Comparison of ENCODE assay signal across 8 cellular contexts in the genomic region with DNA sequence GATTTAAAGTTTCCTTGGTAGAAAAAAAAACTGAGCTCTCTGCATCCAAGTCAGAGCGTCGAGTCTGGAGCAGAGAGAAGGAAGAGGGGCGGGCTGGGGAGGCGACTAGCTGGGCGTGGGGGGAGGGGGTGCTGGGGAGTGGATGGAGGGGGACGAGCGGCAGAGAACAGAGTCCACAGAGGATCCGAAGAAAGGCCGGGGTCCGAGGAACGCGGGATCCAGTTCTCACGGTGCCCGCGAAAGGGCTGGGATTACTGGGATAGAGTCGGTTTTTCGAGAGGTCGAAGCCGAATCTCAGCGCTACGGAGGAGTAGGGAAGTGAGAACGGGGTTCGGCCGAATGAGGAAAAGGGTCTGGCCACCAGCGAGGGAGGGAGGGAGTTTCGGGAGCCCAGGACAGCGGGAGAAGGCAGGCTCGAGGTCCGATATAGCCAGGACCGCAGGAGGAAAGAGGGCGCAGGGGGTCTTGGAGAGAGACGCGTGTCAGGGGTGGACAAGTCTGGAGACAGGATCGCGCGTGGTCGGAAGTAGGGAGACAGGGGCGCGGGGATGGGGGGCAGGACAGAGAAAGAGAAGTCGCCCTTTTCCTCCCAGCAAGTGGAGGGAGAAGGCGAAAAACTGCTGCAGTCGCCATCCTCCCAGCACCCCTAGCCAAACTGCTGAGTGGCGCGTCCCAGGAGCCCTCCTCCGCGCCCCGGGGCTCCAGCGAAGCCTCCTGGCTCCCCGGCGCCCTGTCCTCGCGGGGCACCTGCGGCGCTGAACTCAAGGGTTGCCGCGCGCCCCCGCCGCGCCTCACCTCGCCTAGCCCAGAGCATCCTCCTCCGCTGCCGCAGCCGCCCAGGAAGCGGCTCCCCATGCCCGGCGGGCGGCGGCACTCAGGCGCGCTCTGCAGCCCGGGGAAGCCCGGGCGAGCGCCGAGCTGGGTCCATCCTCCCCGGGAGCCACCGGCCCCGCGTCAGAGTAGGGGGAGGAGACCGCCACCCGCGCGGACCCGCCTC. TPM values are rescaled to one million over a fixed set of nuclear protein-coding genes. Genes with fewer than 3 reads are reported as not detected.
DNase-seq lines count a peak whose midpoint lies in the region; ATAC-seq and TF ChIP-seq lines count a peak whose summit lies in the region.

A gene (minus strand): TSS at position 926 of the 997 bp plus-strand sequence. CDS start 133,030 bp downstream, outside the sequence.

- H3K36me3 Mint-ChIP-seq in CD8-positive, alpha-beta memory T cell = no peaks in the 10 kb centered on the region
- no peaks in the 10 kb centered on the region for H3K36me3 Mint-ChIP-seq in endothelial cell (ENCODE audit: low read depth, unreplicated experiment)
- H3K36me3 Mint-ChIP-seq in naive thymus-derived CD4-positive, alpha-beta T cell = no peaks in the 10 kb centered on the region

- peaks cover 0 to 2% (median 0%) of the 10 kb centered on the region in 5 donors for H3K9me3 Mint-ChIP-seq in CD8-positive, alpha-beta memory T cell
- no peaks in the 10 kb centered on the region for H3K9me3 Mint-ChIP-seq in endothelial cell (ENCODE audit: unreplicated experiment)
- peaks cover 0 to 23% (median 3%) of the 10 kb centered on the region in 11 donors for H3K9me3 Mint-ChIP-seq in naive thymus-derived CD4-positive, alpha-beta T cell

- H3K27me3 Mint-ChIP-seq in CD8-positive, alpha-beta memory T cell = peaks cover 45 to 62% of the 10 kb centered on the region in 2 donors
- no peaks in the 10 kb centered on the region for H3K27me3 Mint-ChIP-seq in endothelial cell (ENCODE audit: unreplicated experiment)
- H3K27me3 Mint-ChIP-seq in naive thymus-derived CD4-positive, alpha-beta T cell = peaks cover 59 to 74% (median 64%) of the 10 kb centered on the region in 5 donors

- no peaks in the 10 kb centered on the region for H3K9me3 ChIP-seq in CD8-positive, alpha-beta memory T cell (ENCODE audit: low read length)
- no peaks in the 10 kb centered on the region for H3K9me3 ChIP-seq in naive thymus-derived CD4-positive, alpha-beta T cell (ENCODE audit: control insufficient read depth in 2 of 3, low read length in 3 of 3)

- no peaks in the 10 kb centered on the region for H3K36me3 ChIP-seq in CD8-positive, alpha-beta memory T cell (ENCODE audit: insufficient read depth, low read length)
- no peaks in the 10 kb centered on the region for H3K36me3 ChIP-seq in naive thymus-derived CD4-positive, alpha-beta T cell (ENCODE audit: control insufficient read depth in 2 of 3, insufficient read depth in 3 of 3, low read length in 3 of 3)

- intact Hi-C loops in naive thymus-derived CD4-positive, alpha-beta T cell (cut with micrococcal nuclease) = no loop called here

- POLR2A ChIA-PET in CD8-positive, alpha-beta memory T cell (lab: Charles Lee) = no interaction called here
- POLR2A ChIA-PET in naive thymus-derived CD4-positive, alpha-beta T cell (lab: Charles Lee) = no interaction called here

- no peak within 1 kb of the TSS for H3K4me3 ChIP-seq in CD8-positive, alpha-beta memory T cell (ENCODE audit: low read length)
- no peak within 1 kb of the TSS for H3K4me3 ChIP-seq in naive thymus-derived CD4-positive, alpha-beta T cell (ENCODE audit: low read length)

- no peak for ATAC-seq in naive thymus-derived CD4-positive, alpha-beta T cell
- ATAC-seq in GM18505 (IDR thresholded peaks at IDR 0.05; ENCODE audit: unreplicated experiment) (no peak), GM21717 (IDR thresholded peaks at IDR 0.05; ENCODE audit: unreplicated experiment) (no peak)

- no peak for TF ChIP-seq POLR2A in GM18505 (IDR thresholded peaks at IDR 0.05; ENCODE audit: borderline replicate concordance, extremely low read depth, insufficient read depth, insufficient read length)

- H3K4me1 Mint-ChIP-seq in CD8-positive, alpha-beta memory T cell = peaks cover 4 to 11% (median 8%) of the 10 kb centered on the region in 3 donors
- peaks cover 8% of the 10 kb centered on the region for H3K4me1 Mint-ChIP-seq in endothelial cell (ENCODE audit: unreplicated experiment)
- H3K4me1 Mint-ChIP-seq in naive thymus-derived CD4-positive, alpha-beta T cell = peaks cover 0 to 21% (median 13%) of the 10 kb centered on the region in 7 donors

- peaks cover 7% of the 10 kb centered on the region for H3K27me3 ChIP-seq in CD8-positive, alpha-beta memory T cell (ENCODE audit: insufficient read depth, low read length, poor library complexity, severe bottlenecking)
- H3K27me3 ChIP-seq in naive thymus-derived CD4-positive, alpha-beta T cell (ENCODE audit: control insufficient read depth in 2 of 2, insufficient read depth in 2 of 2, low read length in 2 of 2) = peaks cover 0 to 3% of the 10 kb centered on the region in 2 donors

- H3K4me1 ChIP-seq in CD8-positive, alpha-beta memory T cell (ENCODE audit: insufficient read depth, low read length) = no peaks in the 10 kb centered on the region
- H3K4me1 ChIP-seq in naive thymus-derived CD4-positive, alpha-beta T cell (ENCODE audit: control insufficient read depth in 2 of 2, insufficient read depth in 2 of 2, low read length in 2 of 2) = no peaks in the 10 kb centered on the region

- DNase-seq in CD8-positive, alpha-beta memory T cell = no peak
- DNase-seq in NCI-H2171 treated with DMSO at 0.1 percent for 48 hours (lab: John Stamatoyannopoulos, UW) = peak; percentile 38
- DNase-seq in endothelial cell (ENCODE audit: low spot score) = peak; percentile 31
- DNase-seq in naive thymus-derived CD4-positive, alpha-beta T cell = peak in 1 of 9 donors; percentile 20
- DNase-seq in SW 1271 (lab: John Stamatoyannopoulos, UW) = no peak
- no peak for DNase-seq in stimulated activated CD4-positive, alpha-beta T cell treated with anti-CD3 and anti-CD28 coated beads, Interleukin-4, amount 100 ng/mL, for 24 hours

- no peak within 1 kb of the TSS for H3K27ac ChIP-seq in CD8-positive, alpha-beta memory T cell (ENCODE audit: low read depth, low read length)
- H3K27ac ChIP-seq in naive thymus-derived CD4-positive, alpha-beta T cell (ENCODE audit: low read depth, low read length) = no peak within 1 kb of the TSS

- TF ChIP-seq CTCF in endothelial cell (IDR thresholded peaks at IDR 0.05; ENCODE audit: unreplicated experiment) = no peak

- CTCF ChIA-PET in CD8-positive, alpha-beta memory T cell (lab: Charles Lee) = no interaction called here
- CTCF ChIA-PET in naive thymus-derived CD4-positive, alpha-beta T cell (lab: Charles Lee) = no interaction called here

- peak within 1 kb of the TSS in 6 of 7 donors; percentile 30 to 87 (median 74) for H3K4me3 Mint-ChIP-seq in CD8-positive, alpha-beta memory T cell
- H3K4me3 Mint-ChIP-seq in endothelial cell (ENCODE audit: unreplicated experiment) = peak within 1 kb of the TSS; percentile 99
- peak within 1 kb of the TSS in 8 of 10 donors; percentile 14 to 64 (median 51) for H3K4me3 Mint-ChIP-seq in naive thymus-derived CD4-positive, alpha-beta T cell

- H3K27ac Mint-ChIP-seq in CD8-positive, alpha-beta memory T cell = no peak within 1 kb of the TSS
- peak within 1 kb of the TSS; percentile 26 for H3K27ac Mint-ChIP-seq in endothelial cell (ENCODE audit: unreplicated experiment)
- peak within 1 kb of the TSS in 1 of 9 donors; percentile 13 for H3K27ac Mint-ChIP-seq in naive thymus-derived CD4-positive, alpha-beta T cell

RNA-seq across cellular contexts. Expression of the gene that starts here (rescaled TPM):
- total RNA-seq in CD8-positive, alpha-beta memory T cell = under 1 TPM in 1 of 2 experiments, not detected in 1; 0.09 TPM
- 1.7 TPM for polyA plus RNA-seq in CD8-positive, alpha-beta memory T cell
- 19.1 TPM for total RNA-seq in endothelial cell (ENCODE audit: unreplicated experiment)
- 1 to 10 TPM in 1 of 5 experiments, under 1 TPM in 4; 0.27 to 1.9 (median 0.48) TPM for total RNA-seq in naive thymus-derived CD4-positive, alpha-beta T cell
- polyA plus RNA-seq in naive thymus-derived CD4-positive, alpha-beta T cell = under 1 TPM in 1 of 2 donors, not detected in 1; 0.39 TPM

Comparison
In these comparisons a context has a peak if more than half of its experiments do, and no peak if none do; other contexts are left out.
1. DNase-seq: peak in NCI-H2171 treated with DMSO at 0.1 percent for 48 hours (single experiment) and endothelial cell (single experiment); none in CD8-positive, alpha-beta memory T cell (0 of 5), SW 1271 (0 of 2) and stimulated activated CD4-positive, alpha-beta T cell treated with anti-CD3 and anti-CD28 coated beads, Interleukin-4, amount 100 ng/mL, for 24 hours (single experiment).
2. Peak in every context shown above with its lines, with median percentiles within 50 percentile points of each other: H3K4me3 Mint-ChIP-seq.